In genomic region chr2:162014751-162015150, GRCh38 we compare ENCODE assay signal across 16 cellular contexts. TPM values are rescaled to one million over a fixed set of nuclear protein-coding genes. Genes with fewer than 3 reads are reported as not detected.
DNase-seq lines count a peak whose midpoint lies in the region; TF ChIP-seq lines count a peak whose summit lies in the region.
"Had no signal": no experiment of that assay in that cellular context is flagged by ENCODE, and none has a peak within 500 bp of the region (broad histone marks: within the 10 kb centered on the region; RNA-seq: fewer than 3 reads in every experiment).

No MANE protein-coding gene starts in this region.

- no peaks in the 10 kb centered on the region for H3K27me3 ChIP-seq in SK-N-SH (ENCODE audit: insufficient read depth)
- H3K27me3 ChIP-seq in vagina = no peaks in the 10 kb centered on the region
- H3K27me3 ChIP-seq: neutrophil had no signal

- no peaks in the 10 kb centered on the region for H3K79me2 ChIP-seq in SK-N-SH (ENCODE audit: insufficient read depth)

- intact Hi-C loops in vagina (cut with DNase I) = no loop called here

- peaks cover 66% of the 10 kb centered on the region for H3K4me1 Mint-ChIP-seq in activated naive CD8-positive, alpha-beta T cell (ENCODE audit: low read depth)
- H3K4me1 Mint-ChIP-seq in activated naive CD8-positive, alpha-beta T cell treated with anti-CD3 and anti-CD28 coated beads for 36 hours = peaks cover 49% of the 10 kb centered on the region

- no peak for TF ChIP-seq POLR2A in vagina (IDR thresholded peaks at IDR 0.05)

- peaks cover 23% of the 10 kb centered on the region for H3K36me3 Mint-ChIP-seq in activated naive CD8-positive, alpha-beta T cell
- H3K36me3 Mint-ChIP-seq in activated naive CD8-positive, alpha-beta T cell treated with anti-CD3 and anti-CD28 coated beads for 36 hours = peaks cover 57% of the 10 kb centered on the region

- H3K4me3 Mint-ChIP-seq in activated naive CD8-positive, alpha-beta T cell = no peak overlapping the region
- no peak overlapping the region for H3K4me3 Mint-ChIP-seq in activated naive CD8-positive, alpha-beta T cell treated with anti-CD3 and anti-CD28 coated beads for 36 hours

- peaks cover 3% of the 10 kb centered on the region for H3K9me3 Mint-ChIP-seq in activated naive CD8-positive, alpha-beta T cell (ENCODE audit: low read depth)
- peaks cover 11% of the 10 kb centered on the region for H3K9me3 Mint-ChIP-seq in activated naive CD8-positive, alpha-beta T cell treated with anti-CD3 and anti-CD28 coated beads for 36 hours

- POLR2A ChIA-PET in SK-N-SH (lab: Yijun Ruan, JAX) = no interaction called here

- CTCF ChIA-PET in SK-N-SH (lab: Yijun Ruan, JAX) = interaction anchor here (1.0 kb wide), 1 partner anchor 11 kb away, joined by 3 read pairs; no protein-coding TSS in a partner anchor

- no peak for DNase-seq in activated naive CD8-positive, alpha-beta T cell treated with anti-CD3 and anti-CD28 coated beads for 36 hours
- DNase-seq in SK-N-SH (no peak), dermis blood vessel endothelial cell (peak; percentile 41), vagina (ENCODE audit: extremely low spot score in 2 of 2) (no peak), midbrain (lab: John Stamatoyannopoulos, UW) (no peak), caudate nucleus (lab: John Stamatoyannopoulos, UW) (no peak)
- no peak for DNase-seq in stimulated activated naive CD4-positive, alpha-beta T cell (lab: John Stamatoyannopoulos, UW)
- DNase-seq: activated CD4-positive, alpha-beta T cell treated with anti-CD3 and anti-CD28 coated beads for 1 hour; cortex of kidney; H7; mesendoderm; NCI-H187 treated with DMSO at 0.1 percent for 48 hours; NCI-H446 treated with DMSO at 0.1 percent for 48 hours; retina had no signal

- no peak for TF ChIP-seq CTCF in SK-N-SH (IDR thresholded peaks at IDR 0.05)
- TF ChIP-seq CTCF in vagina (IDR thresholded peaks at IDR 0.05) = no peak

- TF ChIP-seq RAD21 in SK-N-SH (IDR thresholded peaks at IDR 0.05; ENCODE audit: low read length) = no peak

- no peak for TF ChIP-seq EP300 in SK-N-SH (IDR thresholded peaks at IDR 0.05; ENCODE audit: borderline replicate concordance in 1 of 2, low read depth in 1 of 2, low read length in 1 of 2)

- H3K4me1 ChIP-seq in SK-N-SH (ENCODE audit: control insufficient read depth in 1 of 2, insufficient read depth in 2 of 2, low read depth in 1 of 2, low read length in 1 of 2) = no peaks in the 10 kb centered on the region; a peak in 1 of 4 replicates
- no peaks in the 10 kb centered on the region for H3K4me1 ChIP-seq in vagina

- peak overlapping the region; percentile 98 for H3K27ac Mint-ChIP-seq in activated naive CD8-positive, alpha-beta T cell
- H3K27ac Mint-ChIP-seq in activated naive CD8-positive, alpha-beta T cell treated with anti-CD3 and anti-CD28 coated beads for 36 hours = no peak overlapping the region

- H3K27me3 Mint-ChIP-seq in activated naive CD8-positive, alpha-beta T cell = no peaks in the 10 kb centered on the region
- H3K27me3 Mint-ChIP-seq in activated naive CD8-positive, alpha-beta T cell treated with anti-CD3 and anti-CD28 coated beads for 36 hours = no peaks in the 10 kb centered on the region

- no peaks in the 10 kb centered on the region for H3K9me2 ChIP-seq in SK-N-SH

- no peaks in the 10 kb centered on the region for H4K20me1 ChIP-seq in SK-N-SH (ENCODE audit: insufficient read depth)

- no peaks in the 10 kb centered on the region for H3F3A ChIP-seq in SK-N-SH (replicated peaks; ENCODE audit: insufficient read depth)

- no peak overlapping the region for H3K4me2 ChIP-seq in SK-N-SH

- H3K36me3 ChIP-seq in SK-N-SH (replicated peaks in 1 of 2; ENCODE audit: control insufficient read depth in 1 of 2, insufficient read depth in 2 of 2, low read length in 1 of 2) (no peaks in the 10 kb centered on the region), vagina (no peaks in the 10 kb centered on the region)
- H3K36me3 ChIP-seq: neutrophil had no signal

- H3K4me3 ChIP-seq in SK-N-SH (ENCODE audit: low read depth in 2 of 2, low read length in 1 of 2) (no peak overlapping the region), vagina (no peak overlapping the region)

- H3K9ac ChIP-seq in SK-N-SH = no peak overlapping the region

- WGBS in SK-N-SH (ENCODE audit: low lambda C conversion rate) = 51% methylated on average over 6 of the region's 6 CpGs

- H3K27ac ChIP-seq in SK-N-SH (ENCODE audit: low read depth in 2 of 2, low read length in 1 of 2) (no peak overlapping the region), vagina (peak overlapping the region; percentile 36), caudate nucleus (ENCODE audit: low read depth, low read length) (no peak overlapping the region)

- H2AFZ ChIP-seq in SK-N-SH (ENCODE audit: low read depth) = peak overlapping the region; percentile 38; the same call in 1 of the 2 replicates

- H3K9me3 ChIP-seq in SK-N-SH = no peaks in the 10 kb centered on the region
- H3K9me3 ChIP-seq in vagina = no peaks in the 10 kb centered on the region
- H3K9me3 ChIP-seq: neutrophil had no signal

TF ChIP-seq in SK-N-SH, 30 proteins besides CTCF, POLR2A, EP300 and RAD21:
- no peak for TF ChIP-seq TAF1 (IDR thresholded peaks at IDR 0.05; ENCODE audit: borderline replicate concordance, low read depth, low read length)
- TF ChIP-seq USF1 (IDR thresholded peaks at IDR 0.05; ENCODE audit: borderline replicate concordance, low read depth) = no peak
- TF ChIP-seq SIN3A (IDR thresholded peaks at IDR 0.05; ENCODE audit: borderline replicate concordance, low read depth, low read length) = no peak
- no peak for TF ChIP-seq NFIC (IDR thresholded peaks at IDR 0.05; ENCODE audit: borderline replicate concordance)

RNA-seq across cellular contexts. Expression of gene DPP4, which starts 59.3 kb away (rescaled TPM):
- total RNA-seq in activated naive CD8-positive, alpha-beta T cell treated with anti-CD3 and anti-CD28 coated beads for 36 hours = 10 to 100 TPM; 20.8 to 22.4 TPM
- 4.8 and 5.0 TPM in 2 replicates for polyA plus RNA-seq in SK-N-SH (2012; rRNA removed)
- 6.3 and 6.7 TPM in 2 replicates for polyA plus RNA-seq in SK-N-SH (2012; cell fraction: cytosol; rRNA removed)
- 1.8 and 4.1 TPM in 2 replicates for polyA plus RNA-seq in SK-N-SH (2012; cell fraction: nucleus; rRNA removed)
- total RNA-seq in dermis blood vessel endothelial cell = 84.1 and 175 TPM in 2 replicates
- 15.5 TPM for total RNA-seq in vagina
